1 cellular context compared by ENCODE assay signal in genomic region chr17:81083125-81083765, GRCh38.
TF ChIP-seq lines count a peak whose summit lies in the region.

No MANE protein-coding gene starts in this region.

TF ChIP-seq in HepG2, 621 proteins besides CTCF, POLR2A, EP300 and RAD21 (continued from another document and continues in another):
- TF ChIP-seq E2F1 (CRISPR knock-in tag; IDR thresholded peaks at IDR 0.05) (peak; percentile 82), IRF2 (CRISPR knock-in tag; IDR thresholded peaks at IDR 0.05) (peak; percentile 86), MNT (IDR thresholded peaks at IDR 0.05) (peak; percentile 90), THAP11 (CRISPR knock-in tag; IDR thresholded peaks at IDR 0.05) (peak; percentile 86), JARID2 (CRISPR knock-in tag; IDR thresholded peaks at IDR 0.05; ENCODE audit: insufficient replicate concordance) (peak; percentile 47), GZF1 (CRISPR knock-in tag; IDR thresholded peaks at IDR 0.05) (no peak), SNAPC4 (CRISPR knock-in tag; IDR thresholded peaks at IDR 0.05) (peak; percentile 95), ZNF562 (CRISPR knock-in tag; IDR thresholded peaks at IDR 0.05; ENCODE audit: borderline replicate concordance) (no peak), MTF2 (CRISPR knock-in tag; IDR thresholded peaks at IDR 0.05; ENCODE audit: borderline replicate concordance) (no peak), PHF21A (CRISPR knock-in tag; IDR thresholded peaks at IDR 0.05) (peak; percentile 96), ZNF512B (CRISPR knock-in tag; IDR thresholded peaks at IDR 0.05; ENCODE audit: borderline replicate concordance) (no peak; the same call in 1 of the 2 replicates), FOXK1 (CRISPR knock-in tag; IDR thresholded peaks at IDR 0.05; ENCODE audit: borderline replicate concordance, low read depth) (peak; percentile 86), MAFF (IDR thresholded peaks at IDR 0.05; ENCODE audit: low read depth, low read length) (peak; percentile 83), PITX1 (CRISPR knock-in tag; IDR thresholded peaks at IDR 0.05) (peak; percentile 88), ZNF276 (CRISPR knock-in tag; IDR thresholded peaks at IDR 0.05; ENCODE audit: low read depth) (peak; percentile 94), XBP1 (CRISPR knock-in tag; IDR thresholded peaks at IDR 0.05) (peak; percentile 81; the same call in 1 of the 2 replicates), ARHGAP35 (CRISPR knock-in tag; IDR thresholded peaks at IDR 0.05; ENCODE audit: borderline replicate concordance) (no peak; the same call in 1 of the 2 replicates), ETV5 (CRISPR knock-in tag; IDR thresholded peaks at IDR 0.05; ENCODE audit: borderline replicate concordance) (peak; percentile 100), DRAP1 (CRISPR knock-in tag; IDR thresholded peaks at IDR 0.05) (peak; percentile 93), BORCS8-MEF2B (CRISPR knock-in tag; IDR thresholded peaks at IDR 0.05) (peak; percentile 91), RERE (CRISPR knock-in tag; IDR thresholded peaks at IDR 0.05; ENCODE audit: low read depth) (peak; percentile 67; the same call in 1 of the 2 replicates), KLF15 (CRISPR knock-in tag; IDR thresholded peaks at IDR 0.05; ENCODE audit: borderline replicate concordance) (peak; percentile 77; the same call in 1 of the 2 replicates), CBFB (CRISPR knock-in tag; IDR thresholded peaks at IDR 0.05) (no peak), FIP1L1 (IDR thresholded peaks at IDR 0.05; ENCODE audit: borderline replicate concordance, insufficient read depth, low read depth, low read length) (no peak), ZSCAN25 (CRISPR knock-in tag; IDR thresholded peaks at IDR 0.05) (peak; percentile 93), ZNF776 (CRISPR knock-in tag; IDR thresholded peaks at IDR 0.05) (peak; percentile 76; the same call in 1 of the 2 replicates), IRF9 (CRISPR knock-in tag; IDR thresholded peaks at IDR 0.05; ENCODE audit: borderline replicate concordance) (peak; percentile 89; the same call in 1 of the 2 replicates), ZBTB10 (CRISPR knock-in tag; IDR thresholded peaks at IDR 0.05; ENCODE audit: borderline replicate concordance) (peak; percentile 92), MAFG (CRISPR knock-in tag; IDR thresholded peaks at IDR 0.05) (no peak), TFAP4 (IDR thresholded peaks at IDR 0.05; ENCODE audit: borderline replicate concordance, low read depth) (peak; percentile 69; the same call in 1 of the 2 replicates)
